In genomic region chr7:95871078-95871848, GRCh38 we compare ENCODE assay signal across 8 cellular contexts.
DNase-seq lines count a peak whose midpoint lies in the region; ATAC-seq, FAIRE-seq and TF ChIP-seq lines count a peak whose summit lies in the region.

No MANE protein-coding gene starts in this region.

- ATAC-seq in GM21529 (IDR thresholded peaks at IDR 0.05; ENCODE audit: unreplicated experiment) = peak; percentile 57
- peak; percentile 96 for ATAC-seq in SK-N-SH treated with all-trans-retinoic acid at 6 μM for 48 hours
- ATAC-seq in HG03045 (IDR thresholded peaks at IDR 0.05; ENCODE audit: unreplicated experiment) = no peak

- DNase-seq in DMS79 (lab: John Stamatoyannopoulos, UW) = peak; percentile 34
- DNase-seq in NCI-H1092 treated with DMSO at 0.1 percent for 48 hours (lab: John Stamatoyannopoulos, UW) = peak; percentile 75
- peak; percentile 4 to 26 for DNase-seq in frontal cortex (ENCODE audit: low spot score in 2 of 2)
- DNase-seq in pulmonary artery endothelial cell (ENCODE audit: low read depth, low spot score) = peak; percentile 26
- DNase-seq in HK-2 (ENCODE audit: unreplicated experiment) = no peak

- FAIRE-seq in frontal cortex (lab: Jason Lieb, UNC) = peak; percentile 84

TF ChIP-seq in SK-N-SH treated with all-trans-retinoic acid at 6 μM for 48 hours, 23 proteins besides CTCF, POLR2A, EP300 and RAD21:
- TF ChIP-seq RARB (CRISPR knock-in tag; IDR thresholded peaks at IDR 0.05) (no peak), ISL1 (CRISPR knock-in tag; IDR thresholded peaks at IDR 0.05) (no peak), ARNTL (CRISPR knock-in tag; IDR thresholded peaks at IDR 0.05; ENCODE audit: borderline replicate concordance, low read depth) (no peak), BACH2 (CRISPR knock-in tag; IDR thresholded peaks at IDR 0.05; ENCODE audit: borderline replicate concordance) (no peak), ESRRG (CRISPR knock-in tag; IDR thresholded peaks at IDR 0.05) (no peak), CREB5 (CRISPR knock-in tag; IDR thresholded peaks at IDR 0.05; ENCODE audit: low read depth) (no peak), SNAI2 (CRISPR knock-in tag; IDR thresholded peaks at IDR 0.05) (no peak), ZNF8 (CRISPR knock-in tag; IDR thresholded peaks at IDR 0.05) (no peak), PPARA (CRISPR knock-in tag; IDR thresholded peaks at IDR 0.05; ENCODE audit: borderline replicate concordance) (no peak)
